Comparison of ENCODE assay signal across 15 cellular contexts in the genomic region with DNA sequence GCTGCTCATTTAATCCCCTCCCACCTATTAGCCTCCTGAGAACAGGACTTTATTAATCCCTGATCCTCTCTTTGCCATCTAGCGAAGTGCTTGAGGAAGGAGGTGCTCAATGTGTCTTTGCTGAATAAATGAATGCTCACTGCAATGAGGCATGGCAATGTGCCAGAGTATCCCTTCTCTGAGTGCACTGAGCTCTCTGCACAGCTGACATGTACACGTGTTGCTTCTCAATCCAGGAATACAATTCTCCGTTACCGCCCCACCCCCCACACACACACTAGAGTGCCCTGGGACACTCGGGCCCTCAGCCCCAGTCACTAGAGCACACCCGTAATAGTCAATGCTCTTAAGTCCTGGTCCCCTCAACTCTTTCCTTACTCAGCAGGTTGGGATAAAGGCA. TPM values are rescaled to one million over a fixed set of nuclear protein-coding genes. Genes with fewer than 3 reads are reported as not detected.
DNase-seq lines count a peak whose midpoint lies in the region; ATAC-seq, FAIRE-seq and TF ChIP-seq lines count a peak whose summit lies in the region.
"Had no signal": no experiment of that assay in that cellular context is flagged by ENCODE, and none has a peak within 500 bp of the region (broad histone marks: within the 10 kb centered on the region; RNA-seq: fewer than 3 reads in every experiment).

No MANE protein-coding gene starts in this region.

- WGBS in small intestine, 3 donors, result 65 to 79% (median 67%) methylated on average over 6 of the region's 6 CpGs

- intact Hi-C loops in naive thymus-derived CD4-positive, alpha-beta T cell (cut with micrococcal nuclease), result no loop called here

- peaks cover 0 to 27% (median 9%) of the 10 kb centered on the region in 5 donors for H3K36me3 Mint-ChIP-seq in naive thymus-derived CD4-positive, alpha-beta T cell
- H3K36me3 Mint-ChIP-seq in glutamatergic neuron (ENCODE audit: unreplicated experiment), result peaks cover 9% of the 10 kb centered on the region
- H3K36me3 Mint-ChIP-seq: CD14-positive monocyte, naive B cell had no signal

- POLR2A ChIA-PET in naive thymus-derived CD4-positive, alpha-beta T cell (lab: Charles Lee), result interaction anchor here (0.7 to 19.7 kb wide), 9 partner anchors 9 to 82 kb away, joined by 3 to 288 read pairs (median 4); a partner anchor contains a TSS

- H3K4me3 Mint-ChIP-seq in naive thymus-derived CD4-positive, alpha-beta T cell, result peak overlapping the region in 2 of 10 donors; percentile 24 to 30
- no peak overlapping the region for H3K4me3 Mint-ChIP-seq in glutamatergic neuron (ENCODE audit: unreplicated experiment)
- H3K4me3 Mint-ChIP-seq: activated CD4-positive, alpha-beta T cell treated with anti-CD3 and anti-CD28 coated beads, Interleukin-2, amount 10 ng/mL, durations not matched to agents 7 days and 5 days; activated T-helper 17 cell treated with anti-CD3 and anti-CD28 coated beads, Interleukin-2, amount 50 U/mL, for 72 hours; CD14-positive monocyte; naive B cell had no signal

- peaks cover 15 to 24% of the 10 kb centered on the region in 2 donors for H3K4me1 ChIP-seq in naive thymus-derived CD4-positive, alpha-beta T cell (ENCODE audit: control insufficient read depth in 2 of 2, insufficient read depth in 2 of 2, low read length in 2 of 2)
- no peaks in the 10 kb centered on the region for H3K4me1 ChIP-seq in small intestine (ENCODE audit: control insufficient read depth in 2 of 2, insufficient read depth in 1 of 2, low read depth in 1 of 2, low read length in 1 of 2)
- H3K4me1 ChIP-seq: psoas muscle had no signal

- H3K36me3 ChIP-seq in naive thymus-derived CD4-positive, alpha-beta T cell (ENCODE audit: control insufficient read depth in 2 of 3, insufficient read depth in 3 of 3, low read length in 3 of 3), result no peaks in the 10 kb centered on the region
- H3K36me3 ChIP-seq in small intestine (ENCODE audit: control insufficient read depth in 2 of 2, insufficient read depth in 2 of 2, low read length in 2 of 2), result no peaks in the 10 kb centered on the region

- no peak for ATAC-seq in naive thymus-derived CD4-positive, alpha-beta T cell
- ATAC-seq: activated T-helper 17 cell treated with anti-CD3 and anti-CD28 coated beads, Interleukin-2, amount 50 U/mL, for 72 hours; esophagus mucosa; psoas muscle had no signal

- no peak overlapping the region for H3K4me3 ChIP-seq in naive thymus-derived CD4-positive, alpha-beta T cell (ENCODE audit: low read length)
- no peak overlapping the region for H3K4me3 ChIP-seq in small intestine (ENCODE audit: low read depth in 1 of 2, low read length in 2 of 2)
- H3K4me3 ChIP-seq: hepatocyte, psoas muscle had no signal

- peak overlapping the region in 7 of 9 donors; percentile 1 to 71 (median 38) for H3K27ac Mint-ChIP-seq in naive thymus-derived CD4-positive, alpha-beta T cell
- no peak overlapping the region for H3K27ac Mint-ChIP-seq in glutamatergic neuron (ENCODE audit: unreplicated experiment)
- H3K27ac Mint-ChIP-seq: activated CD4-positive, alpha-beta T cell treated with anti-CD3 and anti-CD28 coated beads, Interleukin-2, amount 10 ng/mL, durations not matched to agents 7 days and 5 days; activated T-helper 17 cell treated with anti-CD3 and anti-CD28 coated beads, Interleukin-2, amount 50 U/mL, for 72 hours; naive B cell had no signal

- peaks cover 20 to 56% (median 41%) of the 10 kb centered on the region in 7 donors for H3K4me1 Mint-ChIP-seq in naive thymus-derived CD4-positive, alpha-beta T cell
- peaks cover 9% of the 10 kb centered on the region for H3K4me1 Mint-ChIP-seq in glutamatergic neuron (ENCODE audit: low read depth, unreplicated experiment)

- peaks cover 0 to 20% (median 5%) of the 10 kb centered on the region in 11 donors for H3K9me3 Mint-ChIP-seq in naive thymus-derived CD4-positive, alpha-beta T cell
- peaks cover 5% of the 10 kb centered on the region for H3K9me3 Mint-ChIP-seq in glutamatergic neuron (ENCODE audit: unreplicated experiment)

- no peaks in the 10 kb centered on the region for H3K9me3 ChIP-seq in naive thymus-derived CD4-positive, alpha-beta T cell (ENCODE audit: control insufficient read depth in 2 of 3, low read length in 3 of 3)
- no peaks in the 10 kb centered on the region for H3K9me3 ChIP-seq in small intestine (ENCODE audit: control insufficient read depth, low read depth)

- no peak for TF ChIP-seq CTCF in glutamatergic neuron (IDR thresholded peaks at IDR 0.05; ENCODE audit: partially characterized antibody, unreplicated experiment)

- H3K27me3 Mint-ChIP-seq in naive thymus-derived CD4-positive, alpha-beta T cell, result peaks cover 0 to 10% (median 0%) of the 10 kb centered on the region in 5 donors
- H3K27me3 Mint-ChIP-seq in glutamatergic neuron (ENCODE audit: unreplicated experiment), result peaks cover 3% of the 10 kb centered on the region
- H3K27me3 Mint-ChIP-seq: activated T-helper 17 cell treated with anti-CD3 and anti-CD28 coated beads, Interleukin-2, amount 50 U/mL, for 72 hours had no signal

- CTCF ChIA-PET in naive thymus-derived CD4-positive, alpha-beta T cell (lab: Charles Lee), result interaction anchor here (1.2 kb wide), 1 partner anchor 87 kb away, joined by 4 read pairs; a partner anchor contains a TSS

- DNase-seq in DMS79 treated with DMSO at 0.1 percent for 48 hours (lab: John Stamatoyannopoulos, UW) (peak; percentile 80), NCI-H1105 (lab: John Stamatoyannopoulos, UW) (peak; percentile 69), NCI-H82 (lab: John Stamatoyannopoulos, UW) (peak; percentile 87), small intestine (no peak), glutamatergic neuron (no peak)
- DNase-seq in naive thymus-derived CD4-positive, alpha-beta T cell, result no peak
- DNase-seq in stimulated activated naive CD4-positive, alpha-beta T cell (lab: John Stamatoyannopoulos, UW), result no peak
- DNase-seq: activated CD4-positive, alpha-beta T cell treated with anti-CD3 and anti-CD28 coated beads, Interleukin-2, amount 10 ng/mL, durations not matched to agents 7 days and 5 days; naive B cell; T1000 had no signal

- H3K27ac ChIP-seq in naive thymus-derived CD4-positive, alpha-beta T cell (ENCODE audit: low read depth, low read length), result no peak overlapping the region
- H3K27ac ChIP-seq in small intestine (ENCODE audit: low read depth in 1 of 2, low read length in 1 of 2), result no peak overlapping the region
- H3K27ac ChIP-seq: hepatocyte, psoas muscle had no signal

- no peak for FAIRE-seq in small intestine (lab: Jason Lieb, UNC)

- no peaks in the 10 kb centered on the region for H3K27me3 ChIP-seq in naive thymus-derived CD4-positive, alpha-beta T cell (ENCODE audit: control insufficient read depth in 2 of 2, insufficient read depth in 2 of 2, low read length in 2 of 2)
- no peaks in the 10 kb centered on the region for H3K27me3 ChIP-seq in small intestine (ENCODE audit: control insufficient read depth in 2 of 2, insufficient read depth in 2 of 2, low read length in 2 of 2)
- H3K27me3 ChIP-seq: hepatocyte had no signal

RNA-seq across cellular contexts. Expression of a gene that starts 41.4 kb away (rescaled TPM):
- 1 to 10 TPM in 2 of 5 experiments, under 1 TPM in 2, not detected in 1; 0.97 to 2.1 (median 1.1) TPM for total RNA-seq in naive thymus-derived CD4-positive, alpha-beta T cell
- under 1 TPM; 0.49 to 0.97 TPM for polyA plus RNA-seq in naive thymus-derived CD4-positive, alpha-beta T cell
- polyA plus RNA-seq in small intestine, result under 1 TPM in 1 of 3 donors, not detected in 2; 0.27 TPM
- total RNA-seq in glutamatergic neuron (ENCODE audit: unreplicated experiment), result not detected
- total RNA-seq: activated T-helper 17 cell treated with anti-CD3 and anti-CD28 coated beads, Interleukin-2, amount 50 U/mL, for 72 hours; hepatocyte; psoas muscle had no signal
- polyA plus RNA-seq: CD14-positive monocyte had no signal

Comparison
In these comparisons a context has a peak if more than half of its experiments do, and no peak if none do; other contexts are left out.
1. DNase-seq: peak in DMS79 treated with DMSO at 0.1 percent for 48 hours (single experiment), NCI-H1105 (single experiment) and NCI-H82 (single experiment); none in naive thymus-derived CD4-positive, alpha-beta T cell (0 of 9), small intestine (single experiment), glutamatergic neuron (single experiment) and stimulated activated naive CD4-positive, alpha-beta T cell (0 of 6).